30 cellular contexts compared by ENCODE assay signal in genomic region chr1:41436281-41437010, GRCh38. TPM values are rescaled to one million over a fixed set of nuclear protein-coding genes. Genes with fewer than 3 reads are reported as not detected.
DNase-seq lines count a peak whose midpoint lies in the region; ATAC-seq and TF ChIP-seq lines count a peak whose summit lies in the region.
"Had no signal": no experiment of that assay in that cellular context is flagged by ENCODE, and none has a peak within 500 bp of the region (broad histone marks: within the 10 kb centered on the region; RNA-seq: fewer than 3 reads in every experiment).

No MANE protein-coding gene starts in this region.

- H3K23ac ChIP-seq in neuronal stem cell (ENCODE audit: low read depth, low read length, poor library complexity), result no peak overlapping the region

- intact Hi-C loops in lower leg skin (cut with DNase I; ENCODE audit: low total_unique reads), result no loop called here

- no peak overlapping the region for H2BK15ac ChIP-seq in neuronal stem cell (ENCODE audit: low read length)

- H3K4me1 ChIP-seq in SJSA1 (replicated peaks) (peaks cover 58% of the 10 kb centered on the region), osteoblast (ENCODE audit: insufficient read depth, low read length) (peaks cover 23% of the 10 kb centered on the region), neuronal stem cell (ENCODE audit: control insufficient read depth in 2 of 2, insufficient read depth in 1 of 2, low read depth in 1 of 2, low read length in 2 of 2) (peaks cover 0 to 14% of the 10 kb centered on the region in 2 donors)

- H3K36me3 ChIP-seq in SJSA1 (peaks cover 19% of the 10 kb centered on the region), osteoblast (ENCODE audit: insufficient read depth, low read length) (no peaks in the 10 kb centered on the region), neuronal stem cell (replicated peaks in 1 of 2; ENCODE audit: control insufficient read depth in 2 of 2, insufficient read depth in 2 of 2, low read length in 2 of 2) (no peaks in the 10 kb centered on the region)
- H3K36me3 ChIP-seq: MG63, upper lobe of right lung had no signal

- no peak for TF ChIP-seq POLR2A in lower leg skin (IDR thresholded peaks at IDR 0.05)

- H3K14ac ChIP-seq in neuronal stem cell (ENCODE audit: low read length), result no peak overlapping the region

- H3K27ac ChIP-seq in SJSA1 (peak overlapping the region; percentile 88), osteoblast (ENCODE audit: low read depth, low read length) (no peak overlapping the region), neuronal stem cell (replicated peaks; ENCODE audit: low read length) (no peak overlapping the region)
- H3K27ac ChIP-seq: A549, epithelial cell of prostate, upper lobe of right lung had no signal

- no peak overlapping the region for H2BK5ac ChIP-seq in neuronal stem cell (ENCODE audit: low read length)

- H3K27me3 Mint-ChIP-seq in T-cell, result peaks cover 19 to 30% of the 10 kb centered on the region in 2 donors

- POLR2A ChIA-PET in T-cell (lab: Charles Lee), result no interaction called here

- H3K4me3 ChIP-seq in SJSA1 (no peak overlapping the region), fibroblast of villous mesenchyme (ENCODE audit: low read depth, low read length) (no peak overlapping the region), osteoblast (ENCODE audit: insufficient read depth, low read length) (no peak overlapping the region), neuronal stem cell (ENCODE audit: low read length in 2 of 2) (no peak overlapping the region), lower leg skin (ENCODE audit: low read depth, poor library complexity, severe bottlenecking) (no peak overlapping the region)
- H3K4me3 ChIP-seq: A549, MG63, upper lobe of right lung had no signal

- H3K4me1 Mint-ChIP-seq in T-cell, result no peaks in the 10 kb centered on the region
- H3K4me1 Mint-ChIP-seq: activated CD4-positive, alpha-beta memory T cell treated with anti-CD3 and anti-CD28 coated beads, Interleukin-2, amount 10 ng/mL, durations not matched to agents 7 days and 5 days; activated naive CD4-positive, alpha-beta T cell treated with anti-CD3 and anti-CD28 coated beads, Interleukin-2, amount 50 U/mL, for 24 hours; immature natural killer cell had no signal

- H3K9me3 Mint-ChIP-seq in T-cell, result no peaks in the 10 kb centered on the region
- H3K9me3 Mint-ChIP-seq: activated CD4-positive, alpha-beta memory T cell treated with anti-CD3 and anti-CD28 coated beads, Interleukin-2, amount 10 ng/mL, durations not matched to agents 7 days and 5 days; activated naive CD4-positive, alpha-beta T cell treated with anti-CD3 and anti-CD28 coated beads, Interleukin-2, amount 50 U/mL, for 24 hours; activated T-helper 2 cell treated with anti-CD3 and anti-CD28 coated beads, Interferon-gamma antibody, Interleukin-2, Interleukin-4, amounts not matched to agents 10 μg/mL and 5 μg/mL and 100 μg/mL, durations not matched to agents 14 hours and 24 hours and 36 hours; immature natural killer cell; stimulated activated naive B cell treated with anti-CD40 and anti-IgM and Interleukin-4, amounts not matched to agents 10 μg/mL and 1 μg/mL and 100 μg/mL, for 72 hours had no signal

- TF ChIP-seq CTCF in fibroblast of villous mesenchyme (IDR thresholded peaks at IDR 0.05; ENCODE audit: insufficient read depth, low read depth, low read length) (no peak), osteoblast (IDR thresholded peaks at IDR 0.05; ENCODE audit: extremely low read depth, low read depth, low read length) (no peak), lower leg skin (IDR thresholded peaks at IDR 0.05) (no peak)

- H3K79me2 ChIP-seq in osteoblast (ENCODE audit: insufficient read depth, low read length), result no peaks in the 10 kb centered on the region

- H4K20me1 ChIP-seq in osteoblast (ENCODE audit: insufficient read depth, low read length), result no peaks in the 10 kb centered on the region

- H2AFZ ChIP-seq in osteoblast (ENCODE audit: low read length) (no peak overlapping the region), neuronal stem cell (ENCODE audit: low read length) (no peak overlapping the region)

- no peaks in the 10 kb centered on the region for H3K36me3 Mint-ChIP-seq in T-cell
- H3K36me3 Mint-ChIP-seq: activated naive CD4-positive, alpha-beta T cell treated with anti-CD3 and anti-CD28 coated beads, Interleukin-2, amount 50 U/mL, for 24 hours; immature natural killer cell; stimulated activated naive B cell treated with anti-CD40 and anti-IgM and Interleukin-4, amounts not matched to agents 10 μg/mL and 1 μg/mL and 100 μg/mL, for 72 hours had no signal

- H3K9me3 ChIP-seq in SJSA1 (replicated peaks) (no peaks in the 10 kb centered on the region), osteoblast (ENCODE audit: low read depth, low read length) (no peaks in the 10 kb centered on the region), neuronal stem cell (replicated peaks in 1 of 2; ENCODE audit: control insufficient read depth in 2 of 2, insufficient read depth in 1 of 2, low read depth in 1 of 2, low read length in 2 of 2) (no peaks in the 10 kb centered on the region)
- H3K9me3 ChIP-seq: A549, MG63, upper lobe of right lung had no signal

- H3K4me2 ChIP-seq in osteoblast (ENCODE audit: insufficient read depth, low read length) (no peak overlapping the region), neuronal stem cell (ENCODE audit: insufficient read depth, low read length, poor library complexity, severe bottlenecking) (no peak overlapping the region)
- H3K4me2 ChIP-seq: A549 had no signal

- H3K27me3 ChIP-seq in SJSA1 (replicated peaks), result no peaks in the 10 kb centered on the region
- H3K27me3 ChIP-seq in osteoblast (ENCODE audit: insufficient read depth, low read length), result peaks cover 10% of the 10 kb centered on the region
- peaks cover 0 to 24% (median 0%) of the 10 kb centered on the region in 3 experiments for H3K27me3 ChIP-seq in neuronal stem cell (ENCODE audit: control insufficient read depth in 3 of 3, insufficient read depth in 3 of 3, low read depth in 1 of 3, low read length in 3 of 3)
- H3K27me3 ChIP-seq: MG63 had no signal

- no peak for ATAC-seq in T-cell (replicated peaks in 1 of 4)
- ATAC-seq: A549; stimulated activated naive B cell treated with anti-CD40 and anti-IgM and Interleukin-4, amounts not matched to agents 10 μg/mL and 1 μg/mL and 100 μg/mL, for 72 hours; upper lobe of right lung had no signal

- no peak overlapping the region for H4K8ac ChIP-seq in neuronal stem cell (ENCODE audit: low read depth, low read length)

- no peak overlapping the region for H3K4me3 Mint-ChIP-seq in T-cell
- H3K4me3 Mint-ChIP-seq: activated CD4-positive, alpha-beta memory T cell treated with anti-CD3 and anti-CD28 coated beads, Interleukin-2, amount 10 ng/mL, durations not matched to agents 7 days and 5 days; activated naive CD4-positive, alpha-beta T cell treated with anti-CD3 and anti-CD28 coated beads, Interleukin-2, amount 50 U/mL, for 24 hours; immature natural killer cell; stimulated activated naive B cell treated with anti-CD40 and anti-IgM and Interleukin-4, amounts not matched to agents 10 μg/mL and 1 μg/mL and 100 μg/mL, for 72 hours had no signal

- H3K18ac ChIP-seq in neuronal stem cell (ENCODE audit: low read length), result no peak overlapping the region

- no peak overlapping the region for H3K4ac ChIP-seq in neuronal stem cell (ENCODE audit: low read length)

- no peak overlapping the region for H3K9ac ChIP-seq in neuronal stem cell (ENCODE audit: low read depth, low read length, poor library complexity)

- no peaks in the 10 kb centered on the region for H3K79me1 ChIP-seq in neuronal stem cell (ENCODE audit: low read depth, low read length)

- CTCF ChIA-PET in T-cell (lab: Charles Lee), result no interaction called here

- H4K91ac ChIP-seq in neuronal stem cell (ENCODE audit: low read depth, low read length, poor library complexity), result no peak overlapping the region

- H2BK120ac ChIP-seq in neuronal stem cell (ENCODE audit: low read depth, low read length), result no peak overlapping the region

- DNase-seq in EH (ENCODE audit: low read depth) (peak; percentile 44), SJSA1 (ENCODE audit: low read depth in 1 of 2, low spot score in 2 of 2) (no peak), fibroblast of villous mesenchyme (ENCODE audit: low read depth) (peak; percentile 12), osteoblast (ENCODE audit: insufficient read length, low spot score, missing footprints) (peak; percentile 80), NCI-H82 treated with DMSO at 0.1 percent for 48 hours (lab: John Stamatoyannopoulos, UW; ENCODE audit: unreplicated experiment) (no peak), neuronal stem cell (ENCODE audit: low spot score) (no peak), lower leg skin (ENCODE audit: low spot score in 2 of 2) (no peak), T-cell (no peak)
- DNase-seq: activated CD4-positive, alpha-beta memory T cell treated with anti-CD3 and anti-CD28 coated beads, Interleukin-2, amount 10 ng/mL, durations not matched to agents 7 days and 5 days; activated CD8-positive, alpha-beta memory T cell treated with anti-CD3 and anti-CD28 coated beads, Interleukin-2, amount 50 U/mL, for 48 hours; DMS79 treated with DMSO at 0.1 percent for 48 hours; effector CD4-positive, alpha-beta T cell; hypothalamus; immature natural killer cell; KG1; MG63; NCI-H1105 treated with DMSO at 0.1 percent for 48 hours; NCI-H1930; NCI-H2171 treated with DMSO at 0.1 percent for 48 hours; NCI-H524; stimulated activated naive B cell treated with anti-CD40 and anti-IgM and Interleukin-4, amounts not matched to agents 10 μg/mL and 1 μg/mL and 100 μg/mL, for 72 hours; substantia nigra; T-helper 9 cell; upper lobe of right lung had no signal

- no peak overlapping the region for H2AK5ac ChIP-seq in neuronal stem cell (ENCODE audit: low read depth, low read length)

- H3K27ac Mint-ChIP-seq in T-cell, result no peak overlapping the region
- H3K27ac Mint-ChIP-seq: activated CD4-positive, alpha-beta memory T cell treated with anti-CD3 and anti-CD28 coated beads, Interleukin-2, amount 10 ng/mL, durations not matched to agents 7 days and 5 days; activated naive CD4-positive, alpha-beta T cell treated with anti-CD3 and anti-CD28 coated beads, Interleukin-2, amount 50 U/mL, for 24 hours; activated T-helper 2 cell treated with anti-CD3 and anti-CD28 coated beads, Interferon-gamma antibody, Interleukin-2, Interleukin-4, amounts not matched to agents 10 μg/mL and 5 μg/mL and 100 μg/mL, durations not matched to agents 14 hours and 24 hours and 36 hours; immature natural killer cell; stimulated activated naive B cell treated with anti-CD40 and anti-IgM and Interleukin-4, amounts not matched to agents 10 μg/mL and 1 μg/mL and 100 μg/mL, for 72 hours had no signal

- no peak overlapping the region for H2BK12ac ChIP-seq in neuronal stem cell (ENCODE audit: low read length)

- WGBS in neuronal stem cell (ENCODE audit: extremely low coverage in 2 of 2, insufficient read length in 2 of 2, insufficient replicate concordance in 1 of 2), 2 donors, result no CpG with 5 or more reads among the region's 5 CpGs
- WGBS in lower leg skin, 2 donors, result 71 to 75% methylated on average over 5 of the region's 5 CpGs

RNA-seq across cellular contexts. Expression of gene EDN2, which starts 48.0 kb away (rescaled TPM):
- total RNA-seq in SJSA1 (2014; rRNA removed; shearing (Covaris generic)), result 3.0 and 6.7 TPM in 2 replicates
- total RNA-seq in fibroblast of villous mesenchyme (0.32 TPM in 1 of 2 replicates, not detected in the other), osteoblast (not detected in 2 replicates), lower leg skin (10 to 100 TPM in 1 of 4 donors, 1 to 10 TPM in 3; 1.2 to 13.0 (median 3.9) TPM), T-cell (not detected)
- 0.04 TPM for polyA plus RNA-seq in neuronal stem cell (2013, experiment 1 of 2)
- not detected for polyA plus RNA-seq in neuronal stem cell (2013, experiment 2 of 2)
- total RNA-seq: activated CD4-positive, alpha-beta memory T cell treated with anti-CD3 and anti-CD28 coated beads, Interleukin-2, amount 10 ng/mL, durations not matched to agents 7 days and 5 days; activated T-helper 2 cell treated with anti-CD3 and anti-CD28 coated beads, Interferon-gamma antibody, Interleukin-2, Interleukin-4, amounts not matched to agents 10 μg/mL and 5 μg/mL and 100 μg/mL, durations not matched to agents 14 hours and 24 hours and 36 hours; myocyte; pulmonary artery endothelial cell; upper lobe of right lung had no signal
- polyA plus RNA-seq: immature natural killer cell had no signal

Comparison
In these comparisons a context has a peak if more than half of its experiments do, and no peak if none do; other contexts are left out.
1. DNase-seq: peak in EH (single experiment), fibroblast of villous mesenchyme (single experiment) and osteoblast (single experiment); none in SJSA1 (0 of 2), NCI-H82 treated with DMSO at 0.1 percent for 48 hours (single experiment), neuronal stem cell (single experiment), lower leg skin (0 of 2) and T-cell (0 of 34).